ENCODE assay signal across 14 cellular contexts in the genomic region with DNA sequence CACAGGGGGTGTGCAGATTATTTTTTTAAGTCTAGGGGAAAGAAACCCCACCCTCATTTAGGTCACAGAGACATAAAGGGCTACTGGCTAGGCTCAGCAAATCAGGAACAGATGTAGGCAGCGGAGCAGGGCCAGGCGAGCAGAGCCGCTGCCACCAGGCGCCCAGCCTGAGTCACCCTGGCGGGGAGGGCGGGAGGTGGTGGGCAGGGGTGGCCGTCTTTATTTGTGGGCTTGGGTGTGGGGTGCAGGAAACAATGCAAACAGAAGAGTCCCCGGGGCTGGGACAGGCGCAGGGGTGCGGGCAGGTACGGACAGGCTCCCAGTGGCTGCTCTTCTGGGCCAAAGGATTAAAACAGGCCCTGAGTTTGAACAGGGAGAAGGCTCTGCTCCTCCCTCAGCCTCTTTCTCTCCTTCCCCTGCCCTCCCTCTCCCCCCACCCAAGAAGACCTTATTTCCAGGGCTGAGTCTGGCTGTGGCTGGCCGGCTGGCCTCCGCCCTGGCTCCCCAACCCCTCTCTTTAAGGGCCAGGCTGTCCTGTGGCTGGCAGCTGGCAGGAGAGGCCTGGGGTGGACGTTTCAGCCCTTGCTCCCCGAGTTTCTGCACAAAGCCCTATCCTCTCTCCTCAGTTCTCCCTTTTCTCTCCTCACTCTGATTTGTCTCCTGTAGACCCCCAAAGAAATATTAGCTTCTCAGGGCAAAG.
DNase-seq lines count a peak whose midpoint lies in the region; ATAC-seq and TF ChIP-seq lines count a peak whose summit lies in the region.
"Had no signal": no experiment of that assay in that cellular context is flagged by ENCODE, and none has a peak within 500 bp of the region (broad histone marks: within the 10 kb centered on the region; RNA-seq: fewer than 3 reads in every experiment).

No MANE protein-coding gene starts in this region.

- WGBS in heart right ventricle, 2 donors: 77 to 80% methylated on average over 15 of the region's 15 CpGs
- 20 to 47% methylated on average over 4 to 5 of the region's 15 CpGs for WGBS in esophagus squamous epithelium, 2 donors

- H3K4me1 ChIP-seq in heart right ventricle: peaks cover 0 to 48% (median 13%) of the 10 kb centered on the region in 9 donors
- peaks cover 50 to 100% (median 72%) of the 10 kb centered on the region in 3 donors for H3K4me1 ChIP-seq in esophagus squamous epithelium
- peaks cover 62% of the 10 kb centered on the region for H3K4me1 ChIP-seq in vagina
- H3K4me1 ChIP-seq: ascending aorta had no signal

- H3K36me3 Mint-ChIP-seq in osteocyte (ENCODE audit: unreplicated experiment): no peaks in the 10 kb centered on the region

- no peaks in the 10 kb centered on the region for H3K9me3 Mint-ChIP-seq in osteocyte (ENCODE audit: unreplicated experiment)
- H3K9me3 Mint-ChIP-seq: activated T-cell treated with anti-CD3 and anti-CD28 coated beads, Interleukin-2, amount 50 U/mL, for 72 hours had no signal

- H3K36me3 ChIP-seq in heart right ventricle: no peaks in the 10 kb centered on the region
- H3K36me3 ChIP-seq in esophagus squamous epithelium: peaks cover 0 to 18% (median 0%) of the 10 kb centered on the region in 3 donors
- no peaks in the 10 kb centered on the region for H3K36me3 ChIP-seq in vagina
- H3K36me3 ChIP-seq: ascending aorta had no signal

- H3K4me1 Mint-ChIP-seq in osteocyte (ENCODE audit: unreplicated experiment): peaks cover 21% of the 10 kb centered on the region
- H3K4me1 Mint-ChIP-seq: activated CD4-positive, alpha-beta T cell treated with anti-CD3 and anti-CD28 coated beads for 36 hours had no signal

- H3K27me3 Mint-ChIP-seq in osteocyte (ENCODE audit: unreplicated experiment): peaks cover 11% of the 10 kb centered on the region

- H3K27ac Mint-ChIP-seq in osteocyte (ENCODE audit: unreplicated experiment): peak overlapping the region; percentile 74
- H3K27ac Mint-ChIP-seq: activated CD4-positive, alpha-beta T cell treated with anti-CD3 and anti-CD28 coated beads for 36 hours; activated T-cell treated with anti-CD3 and anti-CD28 coated beads, Interleukin-2, amount 50 U/mL, for 72 hours had no signal

- no peak overlapping the region for H3K4me3 ChIP-seq in heart right ventricle
- H3K4me3 ChIP-seq in esophagus squamous epithelium: no peak overlapping the region
- no peak overlapping the region for H3K4me3 ChIP-seq in vagina
- H3K4me3 ChIP-seq: ascending aorta, hepatocyte had no signal

- DNase-seq in heart right ventricle (no peak), Right ventricle myocardium inferior (ENCODE audit: missing footprints) (no peak), esophagus squamous epithelium (lab: John Stamatoyannopoulos, UW) (no peak), osteocyte (ENCODE audit: extremely low spot score, unreplicated experiment) (no peak), vagina (ENCODE audit: extremely low spot score in 2 of 2) (no peak), NCI-H510A (lab: John Stamatoyannopoulos, UW) (no peak)
- DNase-seq: activated CD4-positive, alpha-beta T cell treated with anti-CD3 and anti-CD28 coated beads for 36 hours; activated T-cell treated with anti-CD3 and anti-CD28 coated beads, Interleukin-2, amount 50 U/mL, for 72 hours; NCI-H2107; SW 1271 had no signal

- H3K27me3 ChIP-seq in heart right ventricle (no peaks in the 10 kb centered on the region), esophagus squamous epithelium (no peaks in the 10 kb centered on the region), vagina (no peaks in the 10 kb centered on the region)
- H3K27me3 ChIP-seq: ascending aorta, hepatocyte had no signal

- intact Hi-C loops in heart right ventricle (cut with DNase I) (no loop called here), Right ventricle myocardium inferior (cut with DNase I) (no loop called here), esophagus squamous epithelium (cut with DNase I) (no loop called here), vagina (cut with DNase I) (no loop called here)

- no peaks in the 10 kb centered on the region for H3K9me3 ChIP-seq in heart right ventricle
- no peaks in the 10 kb centered on the region for H3K9me3 ChIP-seq in esophagus squamous epithelium
- no peaks in the 10 kb centered on the region for H3K9me3 ChIP-seq in vagina
- H3K9me3 ChIP-seq: ascending aorta had no signal

- ATAC-seq in heart right ventricle (peak; percentile 12 to 69 (median 42)), Right ventricle myocardium inferior (no peak), HG03520 (IDR thresholded peaks at IDR 0.05; ENCODE audit: unreplicated experiment) (no peak), HG02970 (IDR thresholded peaks at IDR 0.05; ENCODE audit: low FRiP score, unreplicated experiment) (no peak)
- ATAC-seq: activated CD4-positive, alpha-beta T cell treated with anti-CD3 and anti-CD28 coated beads for 36 hours; activated T-cell treated with anti-CD3 and anti-CD28 coated beads, Interleukin-2, amount 50 U/mL, for 72 hours had no signal

- no peak overlapping the region for H3K4me3 Mint-ChIP-seq in osteocyte (ENCODE audit: unreplicated experiment)
- H3K4me3 Mint-ChIP-seq: activated CD4-positive, alpha-beta T cell treated with anti-CD3 and anti-CD28 coated beads for 36 hours; activated T-cell treated with anti-CD3 and anti-CD28 coated beads, Interleukin-2, amount 50 U/mL, for 72 hours had no signal

- TF ChIP-seq CTCF in heart right ventricle (IDR thresholded peaks at IDR 0.05) (no peak), esophagus squamous epithelium (IDR thresholded peaks at IDR 0.05) (no peak), osteocyte (IDR thresholded peaks at IDR 0.05) (no peak), vagina (IDR thresholded peaks at IDR 0.05) (no peak)

- TF ChIP-seq POLR2A in esophagus squamous epithelium (IDR thresholded peaks at IDR 0.05): no peak
- no peak for TF ChIP-seq POLR2A in vagina (IDR thresholded peaks at IDR 0.05)

- H3K27ac ChIP-seq in heart right ventricle (peak overlapping the region; percentile 11 to 81 (median 64)), esophagus squamous epithelium (peak overlapping the region; percentile 87 to 90 (median 90)), vagina (peak overlapping the region; percentile 79)
- H3K27ac ChIP-seq: hepatocyte had no signal

Comparison
In these comparisons a context has a peak if more than half of its experiments do, and no peak if none do; other contexts are left out.
1. ATAC-seq: peak in heart right ventricle (8 of 8); none in Right ventricle myocardium inferior (single experiment), HG03520 (single experiment) and HG02970 (single experiment).
2. Peak in every context shown above with its lines, with median percentiles within 50 percentile points of each other: H3K27ac ChIP-seq.